Comparison of ENCODE assay signal across 1 cellular context in genomic region chr1:205681364-205681763, GRCh38.
TF ChIP-seq lines count a peak whose summit lies in the region.

No MANE protein-coding gene starts in this region.

TF ChIP-seq in GM23338, 12 proteins besides CTCF, POLR2A, EP300 and RAD21 (continued from another document):
- no peak for TF ChIP-seq ZNF462 (CRISPR knock-in tag; IDR thresholded peaks at IDR 0.05)
- TF ChIP-seq REST (IDR thresholded peaks at IDR 0.05; ENCODE audit: unreplicated experiment), result no peak
